1 cellular context compared by ENCODE assay signal in the genomic region with DNA sequence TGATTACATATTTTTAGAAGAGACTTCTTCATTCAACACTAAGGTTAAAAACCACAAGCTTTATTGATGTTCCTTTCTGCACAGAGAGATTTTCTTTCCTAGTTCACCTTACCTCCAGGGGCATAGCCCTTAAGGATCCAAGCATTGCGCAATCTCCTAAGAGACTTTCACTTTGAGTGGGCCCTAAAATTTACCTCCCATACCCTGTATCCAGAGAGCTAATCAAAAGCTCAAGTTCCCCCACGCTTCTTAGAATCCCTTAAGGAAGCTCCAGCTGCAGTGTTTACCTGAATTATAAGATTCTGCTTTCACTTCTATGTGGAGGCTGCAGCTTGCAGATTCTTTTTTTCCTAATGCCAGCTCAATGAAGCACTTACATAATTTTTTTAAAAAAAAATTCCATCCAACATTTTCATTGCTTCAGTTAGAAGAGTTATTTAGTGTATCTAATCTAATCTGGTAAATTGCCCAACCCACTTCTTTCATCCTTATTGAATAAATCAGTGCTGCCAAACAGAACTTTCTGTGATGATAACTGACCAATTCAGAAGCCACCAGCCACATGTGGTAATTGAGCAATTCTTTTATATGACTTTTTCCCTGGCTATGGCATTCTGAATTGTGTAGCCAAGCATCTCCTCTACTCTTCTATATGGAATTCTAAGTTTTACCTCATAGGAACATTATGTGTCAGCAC.
TF ChIP-seq lines count a peak whose summit lies in the region.

No MANE protein-coding gene starts in this region.

TF ChIP-seq in SK-N-SH, 30 proteins besides CTCF, POLR2A, EP300 and RAD21 (continued from another document):
- TF ChIP-seq, protein P1, sequence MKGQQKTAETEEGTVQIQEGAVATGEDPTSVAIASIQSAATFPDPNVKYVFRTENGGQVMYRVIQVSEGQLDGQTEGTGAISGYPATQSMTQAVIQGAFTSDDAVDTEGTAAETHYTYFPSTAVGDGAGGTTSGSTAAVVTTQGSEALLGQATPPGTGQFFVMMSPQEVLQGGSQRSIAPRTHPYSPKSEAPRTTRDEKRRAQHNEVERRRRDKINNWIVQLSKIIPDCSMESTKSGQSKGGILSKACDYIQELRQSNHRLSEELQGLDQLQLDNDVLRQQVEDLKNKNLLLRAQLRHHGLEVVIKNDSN (IDR thresholded peaks at IDR 0.05; ENCODE audit: borderline replicate concordance, low read depth), result no peak
